In the genomic region with DNA sequence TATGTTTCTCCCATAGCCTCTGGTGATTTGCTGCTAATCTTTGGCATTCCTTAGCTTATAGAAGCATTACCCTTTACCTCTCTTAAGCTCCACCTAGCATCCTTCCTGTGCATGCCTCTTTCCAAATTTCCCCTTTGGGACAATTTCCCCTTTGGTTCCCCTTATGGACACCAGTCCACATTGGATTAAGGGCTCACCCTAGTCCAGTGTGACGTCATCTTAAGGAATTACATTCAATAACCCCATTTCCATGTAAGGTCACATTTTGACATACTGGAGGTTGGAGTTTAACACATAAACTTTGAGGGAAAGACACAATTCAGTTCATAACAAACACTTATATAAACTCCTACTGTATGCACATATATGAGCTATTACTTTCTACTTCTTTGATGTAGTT, we compare ENCODE assay signal across 34 cellular contexts.
"Had no signal": no experiment of that assay in that cellular context is flagged by ENCODE, and none has a peak within 500 bp of the region (broad histone marks: within the 10 kb centered on the region; RNA-seq: fewer than 3 reads in every experiment).

No MANE protein-coding gene starts in this region.

- ATAC-seq: activated naive CD4-positive, alpha-beta T cell treated with anti-CD3 and anti-CD28 coated beads, Interleukin-2, amount 50 U/mL, for 72 hours; activated naive CD8-positive, alpha-beta T cell treated with anti-CD3 and anti-CD28 coated beads, Interleukin-2, amount 50 U/mL, for 24 hours; activated T-cell treated with anti-CD3 and anti-CD28 coated beads, Interleukin-2, amount 50 U/mL, for 4 hours; activated T-cell treated with anti-CD3 and anti-CD28 coated beads, Interleukin-2, amount 50 U/mL, for 72 hours; activated T-helper 17 cell treated with anti-CD3 and anti-CD28 coated beads, Interleukin-2, amount 50 U/mL, for 72 hours; body of pancreas had no signal

- DNase-seq: activated effector memory CD4-positive, alpha-beta T cell treated with anti-CD3 and anti-CD28 coated beads, Interleukin-2, amount 50 U/mL, for 16 hours; activated effector memory CD4-positive, alpha-beta T cell treated with Interleukin-2 at 50 U/mL for 16 hours; activated gamma-delta T cell; activated gamma-delta T cell treated with Interleukin-2 at 50 U/mL for 16 hours; activated naive CD4-positive, alpha-beta T cell; activated naive CD4-positive, alpha-beta T cell treated with anti-CD3 and anti-CD28 coated beads for 36 hours; activated naive CD4-positive, alpha-beta T cell treated with anti-CD3 and anti-CD28 coated beads, Interleukin-2, amount 10 ng/mL, durations not matched to agents 7 days and 5 days; activated naive CD4-positive, alpha-beta T cell treated with anti-CD3 and anti-CD28 coated beads, Interleukin-2, amount 50 U/mL, for 16 hours; activated naive CD4-positive, alpha-beta T cell treated with Interleukin-2 at 50 U/mL for 16 hours; activated naive CD8-positive, alpha-beta T cell treated with anti-CD3 and anti-CD28 coated beads for 36 hours; activated naive CD8-positive, alpha-beta T cell treated with anti-CD3 and anti-CD28 coated beads, Interleukin-2, amount 10 ng/mL, durations not matched to agents 7 days and 5 days; activated naive CD8-positive, alpha-beta T cell treated with anti-CD3 and anti-CD28 coated beads, Interleukin-2, amount 50 U/mL, for 24 hours; activated T-cell treated with anti-CD3 and anti-CD28 coated beads, Interleukin-2, amount 50 U/mL, for 1 hour; activated T-cell treated with anti-CD3 and anti-CD28 coated beads, Interleukin-2, amount 50 U/mL, for 24 hours; activated T-cell treated with anti-CD3 and anti-CD28 coated beads, Interleukin-2, amount 50 U/mL, for 4 hours; activated T-cell treated with anti-CD3 and anti-CD28 coated beads, Interleukin-2, amount 50 U/mL, for 48 hours; activated T-cell treated with anti-CD3 and anti-CD28 coated beads, Interleukin-2, amount 50 U/mL, for 72 hours; adrenal gland; amniotic stem cell; amygdala; anterior cingulate cortex; aorta; body of pancreas; brain microvascular endothelial cell; caudate nucleus; central memory CD4-positive, alpha-beta T cell; cerebellar nuclear complex had no signal

- H3K27me3 ChIP-seq: adrenal gland, ascending aorta, body of pancreas, brain microvascular endothelial cell, breast epithelium, cardiac muscle cell had no signal

- H3K36me3 ChIP-seq: adrenal gland, ascending aorta, brain microvascular endothelial cell, breast epithelium, cardiac muscle cell had no signal

- FAIRE-seq: astrocyte, bronchial epithelial cell had no signal

- H3K4me1 ChIP-seq: adrenal gland, ascending aorta, body of pancreas, breast epithelium had no signal

- H3K27ac ChIP-seq: adrenal gland, ascending aorta, body of pancreas, brain microvascular endothelial cell, breast epithelium, cardiac muscle cell had no signal

- H3K4me3 ChIP-seq: adrenal gland, ascending aorta, body of pancreas, breast epithelium, cardiac muscle cell had no signal

- H3K9me3 ChIP-seq: adrenal gland, body of pancreas, breast epithelium had no signal
